9 cellular contexts compared by ENCODE assay signal in the genomic region with DNA sequence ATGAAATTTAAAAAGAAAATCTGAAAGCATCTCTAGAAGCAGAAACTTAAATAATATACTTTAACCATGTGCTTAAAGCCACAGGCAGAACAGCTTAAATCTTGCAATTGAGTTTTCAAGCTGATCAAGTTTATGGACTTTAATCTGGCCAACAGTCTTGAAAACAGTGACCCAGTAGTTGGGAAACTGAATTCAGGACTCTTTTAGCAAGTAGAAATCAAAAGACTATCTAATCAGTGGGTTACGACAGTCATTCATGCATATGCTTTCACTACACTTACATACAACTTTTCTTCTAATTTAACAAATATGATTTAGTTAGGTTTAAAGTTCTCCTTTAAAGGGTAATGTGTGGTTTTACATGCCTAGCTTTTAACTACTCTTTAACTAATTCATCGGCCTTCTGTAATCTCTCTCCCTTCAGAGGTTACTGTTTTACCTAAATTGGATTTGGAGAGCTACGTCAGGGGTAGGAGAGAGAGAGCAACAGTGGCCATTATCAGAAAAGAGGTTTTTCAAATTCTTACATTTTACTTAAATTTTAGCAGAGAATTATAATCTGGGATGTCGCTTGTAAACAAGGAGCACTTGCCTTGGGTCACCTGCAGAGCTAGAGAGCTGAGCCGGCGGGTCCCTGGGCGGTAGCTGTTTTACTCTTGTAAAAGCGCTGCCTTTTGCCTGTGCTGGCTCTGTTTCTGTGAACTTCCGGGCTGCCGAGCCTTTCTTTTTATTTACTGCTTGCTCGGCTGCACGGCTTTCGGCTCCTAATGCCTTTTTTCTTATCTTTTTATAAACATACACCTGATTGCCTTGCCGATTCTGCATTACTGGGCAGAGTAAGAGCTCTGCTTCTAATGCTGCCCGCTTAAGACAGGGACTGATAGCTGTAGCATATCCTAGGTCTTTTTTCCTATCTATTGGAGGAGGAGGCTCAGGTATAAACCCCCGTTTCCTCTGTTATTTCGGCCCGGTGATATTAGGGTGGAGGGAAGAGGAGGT. TPM values are rescaled to one million over a fixed set of nuclear protein-coding genes. Genes with fewer than 3 reads are reported as not detected.
DNase-seq lines count a peak whose midpoint lies in the region; ATAC-seq and TF ChIP-seq lines count a peak whose summit lies in the region.
"Had no signal": no experiment of that assay in that cellular context is flagged by ENCODE, and none has a peak within 500 bp of the region (broad histone marks: within the 10 kb centered on the region; RNA-seq: fewer than 3 reads in every experiment).

No MANE protein-coding gene starts in this region.

- H3K36me3 ChIP-seq in WERI-Rb-1 (no peaks in the 10 kb centered on the region), lower lobe of right lung (no peaks in the 10 kb centered on the region)

- no peak overlapping the region for H3K27ac ChIP-seq in WERI-Rb-1
- peak overlapping the region; percentile 81 for H3K27ac ChIP-seq in lower lobe of right lung

- H3K9me3 ChIP-seq in WERI-Rb-1 (ENCODE audit: severe bottlenecking) (no peaks in the 10 kb centered on the region), lower lobe of right lung (no peaks in the 10 kb centered on the region)

- peak; percentile 24 for DNase-seq in AG20443 (ENCODE audit: low spot score)
- DNase-seq in WERI-Rb-1, result peak; percentile 16
- DNase-seq in cardiac fibroblast (ENCODE audit: low read depth in 2 of 2), result peak in 1 of 2 donors; percentile 14
- DNase-seq in lower lobe of right lung, result peak; percentile 66
- DNase-seq in stimulated activated CD8-positive, alpha-beta memory T cell treated with anti-CD3 and anti-CD28 coated beads, Interleukin-12 subunit alpha, Interleukin-12 subunit beta, amount 100 ng/mL, for 24 hours (ENCODE audit: extremely low read depth), result peak; percentile 25
- no peak for DNase-seq in RKO (ENCODE audit: low spot score)

- H3K4me1 ChIP-seq in lower lobe of right lung, result peaks cover 32% of the 10 kb centered on the region

- H3K27me3 ChIP-seq in WERI-Rb-1 (ENCODE audit: insufficient read depth, low read depth, severe bottlenecking) (no peaks in the 10 kb centered on the region), lower lobe of right lung (ENCODE audit: low read depth) (peaks cover 5% of the 10 kb centered on the region)

- TF ChIP-seq CTCF in WERI-Rb-1 (IDR thresholded peaks at IDR 0.05; ENCODE audit: low read depth, low read length), result no peak
- TF ChIP-seq CTCF in cardiac fibroblast (IDR thresholded peaks at IDR 0.05; ENCODE audit: low read depth, low read length), result no peak
- no peak for TF ChIP-seq CTCF in lower lobe of right lung (IDR thresholded peaks at IDR 0.05)

- ATAC-seq in GM19324 (IDR thresholded peaks at IDR 0.05; ENCODE audit: low FRiP score, unreplicated experiment) (peak; percentile 85), HG03442 (IDR thresholded peaks at IDR 0.05; ENCODE audit: unreplicated experiment) (peak; percentile 65), lower lobe of right lung (peak; percentile 57 to 76)
- ATAC-seq: HCT116 had no signal

- peak overlapping the region; percentile 51 for H3K4me3 ChIP-seq in WERI-Rb-1 (ENCODE audit: low read depth, low read length)
- peak overlapping the region; percentile 16 to 39 for H3K4me3 ChIP-seq in cardiac fibroblast (replicated peaks in 1 of 2; ENCODE audit: low read depth in 2 of 2, low read length in 2 of 2)
- H3K4me3 ChIP-seq in lower lobe of right lung, result peak overlapping the region; percentile 58

- intact Hi-C loops in lower lobe of right lung (cut with DNase I), result no loop called here

RNA-seq across cellular contexts. Expression of a gene that starts 17.4 kb away (rescaled TPM):
- 1,458 TPM for total RNA-seq in lower lobe of right lung

RNA-seq across cellular contexts. Expression of a gene that starts 28.8 kb away (rescaled TPM):
- total RNA-seq in lower lobe of right lung, result 11.4 TPM
